In genomic region chr2:26503238-26503880, GRCh38 we compare ENCODE assay signal across 8 cellular contexts. TPM values are rescaled to one million over a fixed set of nuclear protein-coding genes. Genes with fewer than 3 reads are reported as not detected.
DNase-seq lines count a peak whose midpoint lies in the region; ATAC-seq, FAIRE-seq and TF ChIP-seq lines count a peak whose summit lies in the region.

No MANE protein-coding gene starts in this region.

- no peak overlapping the region for H3K9ac ChIP-seq in rectal smooth muscle tissue (ENCODE audit: low read length)

- peak overlapping the region in 1 of 4 donors; percentile 40 for H3K4me3 ChIP-seq in adrenal gland
- peak overlapping the region; percentile 57 for H3K4me3 ChIP-seq in rectal smooth muscle tissue (ENCODE audit: low read length)

- intact Hi-C loops in adrenal gland (cut with DNase I): loop anchor here in 1 of 2 donors (10.0 kb wide), 1 partner anchor 241 kb away; no protein-coding TSS in a partner anchor

- no peaks in the 10 kb centered on the region for H3K36me3 ChIP-seq in adrenal gland (replicated peaks in 1 of 2)
- no peaks in the 10 kb centered on the region for H3K36me3 ChIP-seq in rectal smooth muscle tissue (ENCODE audit: control insufficient read depth, insufficient read depth, low read length)

- ATAC-seq in GM21360 (IDR thresholded peaks at IDR 0.05; ENCODE audit: unreplicated experiment): peak; percentile 78

- H3K27me3 ChIP-seq in adrenal gland (no peaks in the 10 kb centered on the region), rectal smooth muscle tissue (ENCODE audit: control insufficient read depth, insufficient read depth, low read length) (peaks cover 3% of the 10 kb centered on the region)

- no peak for TF ChIP-seq POLR2A in adrenal gland (IDR thresholded peaks at IDR 0.05)

- 4 to 12% (median 7%) methylated on average over 20 to 40 of the region's 40 CpGs for WGBS in adrenal gland, 4 donors

- H3K4me1 ChIP-seq in adrenal gland (replicated peaks in 1 of 2): peaks cover 0 to 11% of the 10 kb centered on the region in 2 donors
- no peaks in the 10 kb centered on the region for H3K4me1 ChIP-seq in rectal smooth muscle tissue (ENCODE audit: control insufficient read depth, insufficient read depth, low read length)

- H3K9me3 ChIP-seq in adrenal gland (replicated peaks in 1 of 3): no peaks in the 10 kb centered on the region

- H3K27ac ChIP-seq in adrenal gland (peak overlapping the region in 1 of 5 donors; percentile 6), rectal smooth muscle tissue (ENCODE audit: low read depth, low read length) (no peak overlapping the region)

- TF ChIP-seq CTCF in AG09319 (IDR thresholded peaks at IDR 0.05; ENCODE audit: low read depth, low read length): peak; percentile 77
- TF ChIP-seq CTCF in adrenal gland (IDR thresholded peaks at IDR 0.05): peak; percentile 81 to 95 (median 88)

- FAIRE-seq in urothelium cell line (lab: Jason Lieb, UNC): peak; percentile 81

- no peak for DNase-seq in AG09319 (ENCODE audit: extremely low read depth, low read depth)
- peak; percentile 86 for DNase-seq in NCI-H1105 treated with DMSO at 0.1 percent for 48 hours (lab: John Stamatoyannopoulos, UW)
- DNase-seq in T-helper 1 cell: peak; percentile 48 to 77 (median 66)
- DNase-seq in adrenal gland: peak; percentile 77 to 89 (median 80)
- DNase-seq in hepatic stellate cell (ENCODE audit: low spot score): peak; percentile 60
- peak; percentile 96 for DNase-seq in urothelium cell line (ENCODE audit: low spot score)

RNA-seq across cellular contexts. Expression of gene OTOF, which starts 25.4 kb away (rescaled TPM):
- 1 to 10 TPM in 4 of 8 donors, under 1 TPM in 4; 0.18 to 2.0 (median 1.1) TPM for total RNA-seq in adrenal gland
- 1 to 10 TPM in 2 of 3 donors, under 1 TPM in 1; 0.33 to 1.6 (median 1.1) TPM for polyA plus RNA-seq in adrenal gland
